10 cellular contexts compared by ENCODE assay signal in genomic region chr13:91576590-91576989, GRCh38.
DNase-seq lines count a peak whose midpoint lies in the region; ATAC-seq, FAIRE-seq and TF ChIP-seq lines count a peak whose summit lies in the region.
"Had no signal": no experiment of that assay in that cellular context is flagged by ENCODE, and none has a peak within 500 bp of the region (broad histone marks: within the 10 kb centered on the region; RNA-seq: fewer than 3 reads in every experiment).

No MANE protein-coding gene starts in this region.

- H3K9me3 Mint-ChIP-seq in progenitor cell of endocrine pancreas (ENCODE audit: low read depth) = no peaks in the 10 kb centered on the region
- peaks cover 0 to 18% (median 4%) of the 10 kb centered on the region in 11 donors for H3K9me3 Mint-ChIP-seq in naive thymus-derived CD4-positive, alpha-beta T cell

- H3K27me3 ChIP-seq in GM12878 (replicated peaks in 1 of 2; ENCODE audit: control insufficient read depth in 2 of 2, insufficient read depth in 2 of 2, low read length in 1 of 2) = no peaks in the 10 kb centered on the region
- H3K27me3 ChIP-seq in MG63 = no peaks in the 10 kb centered on the region
- H3K27me3 ChIP-seq in naive thymus-derived CD4-positive, alpha-beta T cell (ENCODE audit: control insufficient read depth in 2 of 2, insufficient read depth in 2 of 2, low read length in 2 of 2) = no peaks in the 10 kb centered on the region

- WGBS in GM12878 (ENCODE audit: insufficient coverage, insufficient replicate concordance, low lambda C conversion rate, missing lambda C conversion rate) = 12% methylated on average over 2 of the region's 2 CpGs
- WGBS in lower leg skin, 2 donors = 52 to 71% methylated on average over 2 of the region's 2 CpGs

- H3K36me3 Mint-ChIP-seq in progenitor cell of endocrine pancreas (ENCODE audit: insufficient read depth) = no peaks in the 10 kb centered on the region
- no peaks in the 10 kb centered on the region for H3K36me3 Mint-ChIP-seq in naive thymus-derived CD4-positive, alpha-beta T cell

- DNase-seq in SHP77 treated with DMSO at 0.1 percent for 48 hours (lab: John Stamatoyannopoulos, UW) (peak; percentile 26), SHP77 (lab: John Stamatoyannopoulos, UW) (no peak), GM12878 (ENCODE audit: low read depth, low spot score) (no peak), progenitor cell of endocrine pancreas (ENCODE audit: low spot score, unreplicated experiment) (no peak), lower leg skin (ENCODE audit: low spot score in 2 of 2) (no peak), MG63 (no peak)
- peak; percentile 26 for DNase-seq in Jurkat, Clone E6-1 (ENCODE audit: low read depth, low spot score)
- DNase-seq in naive thymus-derived CD4-positive, alpha-beta T cell = no peak

- H3K27ac ChIP-seq in GM12878 (ENCODE audit: control insufficient read depth, insufficient read depth) = no peak overlapping the region
- no peak overlapping the region for H3K27ac ChIP-seq in naive thymus-derived CD4-positive, alpha-beta T cell (ENCODE audit: low read depth, low read length)

- CTCF ChIA-PET in GM12878 (lab: Yijun Ruan, JAX) = interaction anchor here (1.0 to 2.8 kb wide), 7 partner anchors 9 to 265 kb away, joined by 3 to 12 read pairs (median 5); no protein-coding TSS in a partner anchor
- CTCF ChIA-PET in naive thymus-derived CD4-positive, alpha-beta T cell (lab: Charles Lee) = no interaction called here

- RAD21 ChIA-PET in GM12878 (lab: Charles Lee; ENCODE audit: unreplicated experiment) = no interaction called here

- POLR2A ChIA-PET in GM12878 (lab: Charles Lee) = no interaction called here
- POLR2A ChIA-PET in naive thymus-derived CD4-positive, alpha-beta T cell (lab: Charles Lee) = no interaction called here

- in situ Hi-C loops in GM12878 (cut with MboI) = no loop called here

- no peak overlapping the region for H3K9ac ChIP-seq in GM12878 (ENCODE audit: control insufficient read depth, insufficient read depth, low read length)

- H3K27me3 Mint-ChIP-seq in progenitor cell of endocrine pancreas = no peaks in the 10 kb centered on the region
- H3K27me3 Mint-ChIP-seq in naive thymus-derived CD4-positive, alpha-beta T cell = no peaks in the 10 kb centered on the region
- H3K27me3 Mint-ChIP-seq: activated T-helper 17 cell treated with anti-CD3 and anti-CD28 coated beads, Interleukin-2, amount 50 U/mL, for 72 hours had no signal

- no peak overlapping the region for H3K4me3 Mint-ChIP-seq in progenitor cell of endocrine pancreas (ENCODE audit: low read depth)
- no peak overlapping the region for H3K4me3 Mint-ChIP-seq in naive thymus-derived CD4-positive, alpha-beta T cell
- H3K4me3 Mint-ChIP-seq: activated T-helper 17 cell treated with anti-CD3 and anti-CD28 coated beads, Interleukin-2, amount 50 U/mL, for 72 hours had no signal

- no peaks in the 10 kb centered on the region for H3K36me3 ChIP-seq in GM12878 (ENCODE audit: control insufficient read depth in 2 of 2, insufficient read depth in 2 of 2, low read length in 1 of 2)
- no peaks in the 10 kb centered on the region for H3K36me3 ChIP-seq in MG63
- no peaks in the 10 kb centered on the region for H3K36me3 ChIP-seq in naive thymus-derived CD4-positive, alpha-beta T cell (ENCODE audit: control insufficient read depth in 2 of 3, insufficient read depth in 3 of 3, low read length in 3 of 3)

- peak; percentile 48 for ATAC-seq in GM12878
- ATAC-seq in naive thymus-derived CD4-positive, alpha-beta T cell = no peak
- ATAC-seq: activated T-helper 17 cell treated with anti-CD3 and anti-CD28 coated beads, Interleukin-2, amount 50 U/mL, for 72 hours had no signal

- H3K27ac Mint-ChIP-seq in progenitor cell of endocrine pancreas = no peak overlapping the region
- no peak overlapping the region for H3K27ac Mint-ChIP-seq in naive thymus-derived CD4-positive, alpha-beta T cell
- H3K27ac Mint-ChIP-seq: activated T-helper 17 cell treated with anti-CD3 and anti-CD28 coated beads, Interleukin-2, amount 50 U/mL, for 72 hours had no signal

- no peak overlapping the region for H3K4me3 ChIP-seq in Jurkat, Clone E6-1 (ENCODE audit: low read length)
- H3K4me3 ChIP-seq in GM12878 = no peak overlapping the region
- H3K4me3 ChIP-seq in lower leg skin (ENCODE audit: low read depth, poor library complexity, severe bottlenecking) = no peak overlapping the region
- no peak overlapping the region for H3K4me3 ChIP-seq in MG63
- H3K4me3 ChIP-seq in naive thymus-derived CD4-positive, alpha-beta T cell (ENCODE audit: low read length) = no peak overlapping the region

- no peaks in the 10 kb centered on the region for H3K4me1 ChIP-seq in GM12878 (ENCODE audit: control insufficient read depth, insufficient read depth, low read length)
- no peaks in the 10 kb centered on the region for H3K4me1 ChIP-seq in naive thymus-derived CD4-positive, alpha-beta T cell (ENCODE audit: control insufficient read depth in 2 of 2, insufficient read depth in 2 of 2, low read length in 2 of 2)

- TF ChIP-seq CTCF in GM12878 (IDR thresholded peaks at IDR 0.05 in 2 of 3, conservative IDR thresholded peaks at IDR 0.05 in 1 of 3; ENCODE audit: control insufficient read depth in 2 of 3, extremely low read depth in 1 of 3, insufficient read depth in 1 of 3, low read depth in 3 of 3, low read length in 3 of 3) = peak; percentile 20 to 39 (median 31); a peak in 2 of 6 replicates
- peak; percentile 60 for TF ChIP-seq CTCF in progenitor cell of endocrine pancreas (IDR thresholded peaks at IDR 0.05; ENCODE audit: unreplicated experiment)
- TF ChIP-seq CTCF in lower leg skin (IDR thresholded peaks at IDR 0.05) = no peak

- TF ChIP-seq POLR2A in GM12878 (IDR thresholded peaks at IDR 0.05; ENCODE audit: low read depth, low read length) (no peak), lower leg skin (IDR thresholded peaks at IDR 0.05) (no peak)

- intact Hi-C loops in GM12878 (cut with micrococcal nuclease; ENCODE audit: unreplicated experiment) = loop anchor here (5.0 kb wide), 1 partner anchor 194 kb away; no protein-coding TSS in a partner anchor
- intact Hi-C loops in lower leg skin (cut with DNase I; ENCODE audit: low total_unique reads) = no loop called here
- intact Hi-C loops in naive thymus-derived CD4-positive, alpha-beta T cell (cut with micrococcal nuclease) = loop anchor here in 1 of 2 donors (10.0 kb wide), 1 partner anchor 202 kb away; no protein-coding TSS in a partner anchor

- H3K79me2 ChIP-seq in GM12878 (ENCODE audit: control insufficient read depth, insufficient read depth, low read length) = no peaks in the 10 kb centered on the region

- FAIRE-seq in GM12878 (lab: Jason Lieb, UNC) = no peak
- FAIRE-seq: colon had no signal

- SMC1A ChIA-PET in GM12878 (lab: Charles Lee; ENCODE audit: uncharacterized antibody, unreplicated experiment) = interaction anchor here (1.5 to 1.6 kb wide), 2 partner anchors 12 to 65 kb away, joined by 3 to 4 read pairs; no protein-coding TSS in a partner anchor

- TF ChIP-seq RAD21 in GM12878 (IDR thresholded peaks at IDR 0.05; ENCODE audit: insufficient read depth, low read depth, low read length) = 0 out of 2 replicates have a peak, but pooled peaks have one; percentile 9

- H4K20me1 ChIP-seq in GM12878 (ENCODE audit: control insufficient read depth, insufficient read depth) = no peaks in the 10 kb centered on the region

- no TSS peak for BruUV-seq in GM12878 (replicated peaks; lab: Mats Ljungman, UMichigan)

- TF ChIP-seq EP300 in GM12878 (IDR thresholded peaks at IDR 0.05; ENCODE audit: borderline replicate concordance in 1 of 2, control insufficient read depth in 1 of 2, low read depth in 2 of 2, low read length in 2 of 2) = no peak

- H3K9me3 ChIP-seq in GM12878 (replicated peaks; ENCODE audit: control insufficient read depth, insufficient read depth, low read length) (no peaks in the 10 kb centered on the region; the same call in 2 of the 3 replicates), MG63 (no peaks in the 10 kb centered on the region)
- no peaks in the 10 kb centered on the region for H3K9me3 ChIP-seq in naive thymus-derived CD4-positive, alpha-beta T cell (ENCODE audit: control insufficient read depth in 2 of 3, low read length in 3 of 3)

- H2AFZ ChIP-seq in GM12878 (ENCODE audit: control insufficient read depth, low read depth, low read length) = no peak overlapping the region

- H3K4me1 Mint-ChIP-seq in progenitor cell of endocrine pancreas (ENCODE audit: low read depth) = no peaks in the 10 kb centered on the region
- H3K4me1 Mint-ChIP-seq in naive thymus-derived CD4-positive, alpha-beta T cell = no peaks in the 10 kb centered on the region
- H3K4me1 Mint-ChIP-seq: activated T-helper 17 cell treated with anti-CD3 and anti-CD28 coated beads, Interleukin-2, amount 50 U/mL, for 72 hours had no signal

- H3K4me2 ChIP-seq in GM12878 (ENCODE audit: control insufficient read depth, insufficient read depth) = no peak overlapping the region

TF ChIP-seq in GM12878, 131 proteins besides CTCF, POLR2A, EP300 and RAD21:
- TF ChIP-seq EGR1 (IDR thresholded peaks at IDR 0.05; ENCODE audit: borderline replicate concordance in 1 of 2, low read depth in 2 of 2, low read length in 2 of 2) = no peak
- no peak for TF ChIP-seq CHD2 (IDR thresholded peaks at IDR 0.05; ENCODE audit: borderline replicate concordance, low read depth, low read length)
- TF ChIP-seq CEBPB (IDR thresholded peaks at IDR 0.05; ENCODE audit: borderline replicate concordance in 1 of 2, low read depth in 2 of 2, low read length in 2 of 2) = no peak
- TF ChIP-seq BCL11A (IDR thresholded peaks at IDR 0.05; ENCODE audit: low read depth, low read length) = no peak
- no peak for TF ChIP-seq FOS (IDR thresholded peaks at IDR 0.05; ENCODE audit: borderline replicate concordance, extremely low read depth, insufficient read length)
TF ChIP-seq in GM12878: peak in this region for 0.

Comparison
In these comparisons a context has a peak if more than half of its experiments do, and no peak if none do; other contexts are left out.
1. DNase-seq: peak in SHP77 treated with DMSO at 0.1 percent for 48 hours (single experiment) and Jurkat, Clone E6-1 (single experiment); none in SHP77 (0 of 2), GM12878 (single experiment), progenitor cell of endocrine pancreas (single experiment), lower leg skin (0 of 2), MG63 (single experiment) and naive thymus-derived CD4-positive, alpha-beta T cell (0 of 9).
2. CTCF ChIP-seq: peak in GM12878 (3 of 3) and progenitor cell of endocrine pancreas (single experiment); none in lower leg skin (0 of 3).